Comparison of ENCODE assay signal across 8 cellular contexts in the genomic region with DNA sequence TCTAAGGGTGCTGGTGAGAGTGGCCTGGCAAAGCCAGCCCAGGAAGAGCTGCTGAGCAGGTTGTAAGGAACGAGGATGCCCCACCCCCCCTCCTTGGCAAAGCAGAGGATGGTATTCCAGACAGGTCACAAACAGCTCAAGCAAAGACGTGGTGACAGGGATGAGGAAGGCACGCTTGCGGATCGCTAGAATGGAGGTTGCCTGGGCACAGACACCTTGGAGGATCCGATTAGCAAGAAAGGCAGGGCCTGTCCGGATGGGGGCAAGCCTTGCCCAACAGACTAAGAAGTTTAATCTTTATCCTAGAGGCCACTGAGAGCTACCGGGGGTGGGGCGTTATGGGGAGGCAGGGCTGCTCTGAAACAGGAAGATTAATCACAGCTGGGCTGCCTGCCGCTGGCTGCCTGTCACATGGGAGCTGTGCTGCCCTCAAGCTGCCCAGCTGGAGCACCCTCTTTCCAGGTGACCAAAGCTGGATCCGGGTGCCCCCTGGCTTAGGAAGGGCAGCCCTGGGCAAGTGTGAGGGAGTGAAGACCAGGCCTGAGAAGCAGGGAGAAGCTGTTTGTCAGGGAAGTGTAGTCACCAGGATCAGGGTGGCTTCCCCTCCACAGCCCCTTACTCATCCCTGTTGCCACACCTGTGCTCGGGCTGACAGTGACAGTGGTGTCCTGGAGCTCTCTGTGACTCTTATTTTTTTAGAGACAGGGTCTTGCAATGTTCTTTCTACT. TPM values are rescaled to one million over a fixed set of nuclear protein-coding genes. Genes with fewer than 3 reads are reported as not detected.
A peak's percentile ranks its signal among the peaks of the same experiment; 100 is the strongest.
DNase-seq lines count a peak whose midpoint lies in the region; ATAC-seq and TF ChIP-seq lines count a peak whose summit lies in the region.

No MANE protein-coding gene starts in this region.

- TF ChIP-seq CTCF in liver (IDR thresholded peaks at IDR 0.05; ENCODE audit: low read depth, low read length, missing input control): no peak

- peaks cover 58% of the 10 kb centered on the region for H3K4me1 Mint-ChIP-seq in activated naive CD8-positive, alpha-beta T cell treated with anti-CD3 and anti-CD28 coated beads, Interleukin-2, amount 10 ng/mL, durations not matched to agents 7 days and 5 days

- peak overlapping the region; percentile 81 for H3K4me3 Mint-ChIP-seq in activated naive CD8-positive, alpha-beta T cell treated with anti-CD3 and anti-CD28 coated beads, Interleukin-2, amount 10 ng/mL, durations not matched to agents 7 days and 5 days

- peaks cover 27% of the 10 kb centered on the region for H3K36me3 Mint-ChIP-seq in activated naive CD8-positive, alpha-beta T cell treated with anti-CD3 and anti-CD28 coated beads, Interleukin-2, amount 10 ng/mL, durations not matched to agents 7 days and 5 days

- H3K9me3 Mint-ChIP-seq in activated naive CD8-positive, alpha-beta T cell treated with anti-CD3 and anti-CD28 coated beads, Interleukin-2, amount 10 ng/mL, durations not matched to agents 7 days and 5 days: no peaks in the 10 kb centered on the region

- DNase-seq in RPMI8226: peak; percentile 37
- DNase-seq in activated naive CD8-positive, alpha-beta T cell treated with anti-CD3 and anti-CD28 coated beads, Interleukin-2, amount 10 ng/mL, durations not matched to agents 7 days and 5 days: peak; percentile 68
- DNase-seq in stromal cell of bone marrow (ENCODE audit: low read depth): peak; percentile 33

- POLR2A ChIA-PET in activated naive CD8-positive, alpha-beta T cell treated with anti-CD3 and anti-CD28 coated beads, Interleukin-2, amount 10 ng/mL, durations not matched to agents 7 days and 5 days (lab: Charles Lee): interaction anchor here (0.9 to 4.3 kb wide), 14 partner anchors 9 to 237 kb away, joined by 3 to 65 read pairs (median 10); partner anchors contain the start of genes MAPK13 and MAPK14

- peak overlapping the region in 1 of 2 donors; percentile 11 for H3K9ac ChIP-seq in liver (ENCODE audit: low read depth in 1 of 2, low read length in 2 of 2)

- peak overlapping the region; percentile 80 to 82 for H3K27ac ChIP-seq in liver (ENCODE audit: low read depth in 1 of 2, low read length in 2 of 2)

- TF ChIP-seq RAD21 in liver (IDR thresholded peaks at IDR 0.05): peak in 1 of 2 donors; percentile 16

- 28% methylated on average over 12 of the region's 12 CpGs for WGBS in liver

- ATAC-seq in GM21737 (IDR thresholded peaks at IDR 0.05; ENCODE audit: unreplicated experiment) (peak; percentile 47), HG02840 (IDR thresholded peaks at IDR 0.05; ENCODE audit: low FRiP score, unreplicated experiment) (no peak), HG03097 (IDR thresholded peaks at IDR 0.05; ENCODE audit: low FRiP score, unreplicated experiment) (no peak), HG02588 (IDR thresholded peaks at IDR 0.05; ENCODE audit: unreplicated experiment) (no peak)
- ATAC-seq in activated naive CD8-positive, alpha-beta T cell treated with anti-CD3 and anti-CD28 coated beads, Interleukin-2, amount 10 ng/mL, durations not matched to agents 7 days and 5 days (ENCODE audit: low read depth): peak; percentile 56

- peaks cover 3 to 32% (median 23%) of the 10 kb centered on the region in 4 donors for H3K4me1 ChIP-seq in liver (ENCODE audit: control insufficient read depth in 4 of 4, insufficient read depth in 4 of 4, low read length in 3 of 4)

- no peaks in the 10 kb centered on the region for H3K27me3 ChIP-seq in liver (ENCODE audit: control insufficient read depth in 4 of 4, insufficient read depth in 4 of 4, low read length in 3 of 4)

- H3K27me3 Mint-ChIP-seq in activated naive CD8-positive, alpha-beta T cell treated with anti-CD3 and anti-CD28 coated beads, Interleukin-2, amount 10 ng/mL, durations not matched to agents 7 days and 5 days: no peaks in the 10 kb centered on the region

- no peaks in the 10 kb centered on the region for H3K9me3 ChIP-seq in liver (ENCODE audit: control insufficient read depth in 4 of 4, low read length in 3 of 4)

- H3K4me3 ChIP-seq in liver (ENCODE audit: low read depth in 1 of 3, low read length in 3 of 3): no peak overlapping the region

- peaks cover 0 to 3% (median 0%) of the 10 kb centered on the region in 4 donors for H3K36me3 ChIP-seq in liver (ENCODE audit: control insufficient read depth in 4 of 4, insufficient read depth in 3 of 4, low read depth in 1 of 4, low read length in 3 of 4)

- H3K27ac Mint-ChIP-seq in activated naive CD8-positive, alpha-beta T cell treated with anti-CD3 and anti-CD28 coated beads, Interleukin-2, amount 10 ng/mL, durations not matched to agents 7 days and 5 days: peak overlapping the region; percentile 97

TF ChIP-seq in liver, 16 proteins besides CTCF, POLR2A, EP300 and RAD21:
- TF ChIP-seq, protein P1, sequence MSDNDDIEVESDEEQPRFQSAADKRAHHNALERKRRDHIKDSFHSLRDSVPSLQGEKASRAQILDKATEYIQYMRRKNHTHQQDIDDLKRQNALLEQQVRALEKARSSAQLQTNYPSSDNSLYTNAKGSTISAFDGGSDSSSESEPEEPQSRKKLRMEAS (IDR thresholded peaks at IDR 0.05): no peak
- TF ChIP-seq, protein P2, sequence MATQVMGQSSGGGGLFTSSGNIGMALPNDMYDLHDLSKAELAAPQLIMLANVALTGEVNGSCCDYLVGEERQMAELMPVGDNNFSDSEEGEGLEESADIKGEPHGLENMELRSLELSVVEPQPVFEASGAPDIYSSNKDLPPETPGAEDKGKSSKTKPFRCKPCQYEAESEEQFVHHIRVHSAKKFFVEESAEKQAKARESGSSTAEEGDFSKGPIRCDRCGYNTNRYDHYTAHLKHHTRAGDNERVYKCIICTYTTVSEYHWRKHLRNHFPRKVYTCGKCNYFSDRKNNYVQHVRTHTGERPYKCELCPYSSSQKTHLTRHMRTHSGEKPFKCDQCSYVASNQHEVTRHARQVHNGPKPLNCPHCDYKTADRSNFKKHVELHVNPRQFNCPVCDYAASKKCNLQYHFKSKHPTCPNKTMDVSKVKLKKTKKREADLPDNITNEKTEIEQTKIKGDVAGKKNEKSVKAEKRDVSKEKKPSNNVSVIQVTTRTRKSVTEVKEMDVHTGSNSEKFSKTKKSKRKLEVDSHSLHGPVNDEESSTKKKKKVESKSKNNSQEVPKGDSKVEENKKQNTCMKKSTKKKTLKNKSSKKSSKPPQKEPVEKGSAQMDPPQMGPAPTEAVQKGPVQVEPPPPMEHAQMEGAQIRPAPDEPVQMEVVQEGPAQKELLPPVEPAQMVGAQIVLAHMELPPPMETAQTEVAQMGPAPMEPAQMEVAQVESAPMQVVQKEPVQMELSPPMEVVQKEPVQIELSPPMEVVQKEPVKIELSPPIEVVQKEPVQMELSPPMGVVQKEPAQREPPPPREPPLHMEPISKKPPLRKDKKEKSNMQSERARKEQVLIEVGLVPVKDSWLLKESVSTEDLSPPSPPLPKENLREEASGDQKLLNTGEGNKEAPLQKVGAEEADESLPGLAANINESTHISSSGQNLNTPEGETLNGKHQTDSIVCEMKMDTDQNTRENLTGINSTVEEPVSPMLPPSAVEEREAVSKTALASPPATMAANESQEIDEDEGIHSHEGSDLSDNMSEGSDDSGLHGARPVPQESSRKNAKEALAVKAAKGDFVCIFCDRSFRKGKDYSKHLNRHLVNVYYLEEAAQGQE (IDR thresholded peaks at IDR 0.05): no peak
- peak; percentile 8 to 67 for TF ChIP-seq RXRA (IDR thresholded peaks at IDR 0.05)
- TF ChIP-seq ZBTB33 (IDR thresholded peaks at IDR 0.05): no peak
- TF ChIP-seq HNF4A (conservative IDR thresholded peaks at IDR 0.05): peak; percentile 35 to 69
- TF ChIP-seq FOXA2 (IDR thresholded peaks at IDR 0.05): no peak
- TF ChIP-seq GABPA (IDR thresholded peaks at IDR 0.05 in 1 of 2, conservative IDR thresholded peaks at IDR 0.05 in 1 of 2): peak in 1 of 2 donors; percentile 11
- TF ChIP-seq ATF3 (IDR thresholded peaks at IDR 0.05): no peak
- no peak for TF ChIP-seq EGR1 (IDR thresholded peaks at IDR 0.05; ENCODE audit: low read depth in 2 of 2)

RNA-seq across cellular contexts. Expression of gene MAPK13, which starts 9.2 kb away (rescaled TPM):
- total RNA-seq in activated naive CD8-positive, alpha-beta T cell treated with anti-CD3 and anti-CD28 coated beads, Interleukin-2, amount 10 ng/mL, durations not matched to agents 7 days and 5 days: 10 to 100 TPM; 40.5 to 41.6 TPM
- total RNA-seq in liver: 10 to 100 TPM in 1 of 2 donors, 1 to 10 TPM in 1; 2.7 to 17.2 TPM
- polyA plus RNA-seq in liver: 1 to 10 TPM; 1.9 to 3.2 TPM

Comparison
In these comparisons a context has a peak if more than half of its experiments do, and no peak if none do; other contexts are left out.
1. ATAC-seq: peak in GM21737 (single experiment) and activated naive CD8-positive, alpha-beta T cell treated with anti-CD3 and anti-CD28 coated beads, Interleukin-2, amount 10 ng/mL, durations not matched to agents 7 days and 5 days (single experiment); none in HG02840 (single experiment), HG03097 (single experiment) and HG02588 (single experiment).
2. Peak in every context shown above with its lines, with median percentiles within 50 percentile points of each other: DNase-seq.